ENCODE assay signal across 1 cellular context in genomic region chr2:32277674-32278475, GRCh38.
TF ChIP-seq lines count a peak whose summit lies in the region.

TSS of gene YIPF4 (plus strand) at chr2:32277904. CDS start at chr2:32278156, 252 bp downstream.

TF ChIP-seq in HEK293, 187 proteins besides CTCF, POLR2A, EP300 and RAD21 (continued from another document and continues in another):
- TF ChIP-seq ZNF266 (tag by site-specific recombination; IDR thresholded peaks at IDR 0.05; ENCODE audit: low read depth) (no peak), TSHZ1 (tag by site-specific recombination; IDR thresholded peaks at IDR 0.05; ENCODE audit: borderline replicate concordance) (no peak), ZFP3 (tag by site-specific recombination; IDR thresholded peaks at IDR 0.05; ENCODE audit: low read depth) (no peak), ZNF132 (tag by site-specific recombination; IDR thresholded peaks at IDR 0.05; ENCODE audit: borderline replicate concordance) (no peak), PATZ1 (tag by site-specific recombination; IDR thresholded peaks at IDR 0.05) (0 out of 2 replicates have a peak, but pooled peaks have one; percentile 21), ZSCAN30 (tag by site-specific recombination; IDR thresholded peaks at IDR 0.05) (peak; percentile 45; the same call in 1 of the 2 replicates), ZNF223 (tag by site-specific recombination; IDR thresholded peaks at IDR 0.05) (no peak), ZNF335 (tag by site-specific recombination; conservative IDR thresholded peaks at IDR 0.05) (peak; percentile 90), ZSCAN5A (tag by site-specific recombination; IDR thresholded peaks at IDR 0.05) (no peak), GLI4 (tag by site-specific recombination; IDR thresholded peaks at IDR 0.05) (0 out of 2 replicates have a peak, but pooled peaks have one; percentile 56), ZFHX2 (tag by site-specific recombination; conservative IDR thresholded peaks at IDR 0.05) (0 out of 2 replicates have a peak, but pooled peaks have one; percentile 25), ZNF776 (tag by site-specific recombination; IDR thresholded peaks at IDR 0.05; ENCODE audit: borderline replicate concordance) (no peak), ZNF830 (tag by site-specific recombination; IDR thresholded peaks at IDR 0.05; ENCODE audit: low read depth) (no peak), ZNF140 (tag by site-specific recombination; IDR thresholded peaks at IDR 0.05) (no peak), KLF16 (tag by site-specific recombination; IDR thresholded peaks at IDR 0.05) (0 out of 2 replicates have a peak, but pooled peaks have one; percentile 24), ZNF174 (tag by site-specific recombination; IDR thresholded peaks at IDR 0.05) (no peak), ZNF571 (tag by site-specific recombination; IDR thresholded peaks at IDR 0.05) (no peak), ZBTB26 (tag by site-specific recombination; optimal IDR thresholded peaks at IDR 0.05) (peak; percentile 45), ZNF148 (tag by site-specific recombination; IDR thresholded peaks at IDR 0.05; ENCODE audit: borderline replicate concordance) (no peak), ZNF660 (tag by site-specific recombination; IDR thresholded peaks at IDR 0.05) (no peak; the same call in 1 of the 2 replicates), ZNF785 (tag by site-specific recombination; IDR thresholded peaks at IDR 0.05) (no peak), PBX3 (CRISPR knock-in tag; IDR thresholded peaks at IDR 0.05) (0 out of 2 replicates have a peak, but pooled peaks have one; percentile 13), ZNF621 (tag by site-specific recombination; IDR thresholded peaks at IDR 0.05) (no peak), ZNF501 (tag by site-specific recombination; IDR thresholded peaks at IDR 0.05) (0 out of 2 replicates have a peak, but pooled peaks have one; percentile 71), ZNF654 (tag by site-specific recombination; IDR thresholded peaks at IDR 0.05; ENCODE audit: low read depth) (no peak), ZNF624 (tag by site-specific recombination; IDR thresholded peaks at IDR 0.05) (no peak), BCL11B (tag by site-specific recombination; IDR thresholded peaks at IDR 0.05; ENCODE audit: low read depth) (no peak), ZNF248 (tag by site-specific recombination; IDR thresholded peaks at IDR 0.05) (no peak)
- TF ChIP-seq, protein P1, sequence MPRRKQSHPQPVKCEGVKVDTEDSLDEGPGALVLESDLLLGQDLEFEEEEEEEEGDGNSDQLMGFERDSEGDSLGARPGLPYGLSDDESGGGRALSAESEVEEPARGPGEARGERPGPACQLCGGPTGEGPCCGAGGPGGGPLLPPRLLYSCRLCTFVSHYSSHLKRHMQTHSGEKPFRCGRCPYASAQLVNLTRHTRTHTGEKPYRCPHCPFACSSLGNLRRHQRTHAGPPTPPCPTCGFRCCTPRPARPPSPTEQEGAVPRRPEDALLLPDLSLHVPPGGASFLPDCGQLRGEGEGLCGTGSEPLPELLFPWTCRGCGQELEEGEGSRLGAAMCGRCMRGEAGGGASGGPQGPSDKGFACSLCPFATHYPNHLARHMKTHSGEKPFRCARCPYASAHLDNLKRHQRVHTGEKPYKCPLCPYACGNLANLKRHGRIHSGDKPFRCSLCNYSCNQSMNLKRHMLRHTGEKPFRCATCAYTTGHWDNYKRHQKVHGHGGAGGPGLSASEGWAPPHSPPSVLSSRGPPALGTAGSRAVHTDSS (tag by site-specific recombination; IDR thresholded peaks at IDR 0.05), result no peak
- TF ChIP-seq, protein P2, sequence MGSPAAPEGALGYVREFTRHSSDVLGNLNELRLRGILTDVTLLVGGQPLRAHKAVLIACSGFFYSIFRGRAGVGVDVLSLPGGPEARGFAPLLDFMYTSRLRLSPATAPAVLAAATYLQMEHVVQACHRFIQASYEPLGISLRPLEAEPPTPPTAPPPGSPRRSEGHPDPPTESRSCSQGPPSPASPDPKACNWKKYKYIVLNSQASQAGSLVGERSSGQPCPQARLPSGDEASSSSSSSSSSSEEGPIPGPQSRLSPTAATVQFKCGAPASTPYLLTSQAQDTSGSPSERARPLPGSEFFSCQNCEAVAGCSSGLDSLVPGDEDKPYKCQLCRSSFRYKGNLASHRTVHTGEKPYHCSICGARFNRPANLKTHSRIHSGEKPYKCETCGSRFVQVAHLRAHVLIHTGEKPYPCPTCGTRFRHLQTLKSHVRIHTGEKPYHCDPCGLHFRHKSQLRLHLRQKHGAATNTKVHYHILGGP (tag by site-specific recombination; IDR thresholded peaks at IDR 0.05), result no peak
- TF ChIP-seq, protein P3, sequence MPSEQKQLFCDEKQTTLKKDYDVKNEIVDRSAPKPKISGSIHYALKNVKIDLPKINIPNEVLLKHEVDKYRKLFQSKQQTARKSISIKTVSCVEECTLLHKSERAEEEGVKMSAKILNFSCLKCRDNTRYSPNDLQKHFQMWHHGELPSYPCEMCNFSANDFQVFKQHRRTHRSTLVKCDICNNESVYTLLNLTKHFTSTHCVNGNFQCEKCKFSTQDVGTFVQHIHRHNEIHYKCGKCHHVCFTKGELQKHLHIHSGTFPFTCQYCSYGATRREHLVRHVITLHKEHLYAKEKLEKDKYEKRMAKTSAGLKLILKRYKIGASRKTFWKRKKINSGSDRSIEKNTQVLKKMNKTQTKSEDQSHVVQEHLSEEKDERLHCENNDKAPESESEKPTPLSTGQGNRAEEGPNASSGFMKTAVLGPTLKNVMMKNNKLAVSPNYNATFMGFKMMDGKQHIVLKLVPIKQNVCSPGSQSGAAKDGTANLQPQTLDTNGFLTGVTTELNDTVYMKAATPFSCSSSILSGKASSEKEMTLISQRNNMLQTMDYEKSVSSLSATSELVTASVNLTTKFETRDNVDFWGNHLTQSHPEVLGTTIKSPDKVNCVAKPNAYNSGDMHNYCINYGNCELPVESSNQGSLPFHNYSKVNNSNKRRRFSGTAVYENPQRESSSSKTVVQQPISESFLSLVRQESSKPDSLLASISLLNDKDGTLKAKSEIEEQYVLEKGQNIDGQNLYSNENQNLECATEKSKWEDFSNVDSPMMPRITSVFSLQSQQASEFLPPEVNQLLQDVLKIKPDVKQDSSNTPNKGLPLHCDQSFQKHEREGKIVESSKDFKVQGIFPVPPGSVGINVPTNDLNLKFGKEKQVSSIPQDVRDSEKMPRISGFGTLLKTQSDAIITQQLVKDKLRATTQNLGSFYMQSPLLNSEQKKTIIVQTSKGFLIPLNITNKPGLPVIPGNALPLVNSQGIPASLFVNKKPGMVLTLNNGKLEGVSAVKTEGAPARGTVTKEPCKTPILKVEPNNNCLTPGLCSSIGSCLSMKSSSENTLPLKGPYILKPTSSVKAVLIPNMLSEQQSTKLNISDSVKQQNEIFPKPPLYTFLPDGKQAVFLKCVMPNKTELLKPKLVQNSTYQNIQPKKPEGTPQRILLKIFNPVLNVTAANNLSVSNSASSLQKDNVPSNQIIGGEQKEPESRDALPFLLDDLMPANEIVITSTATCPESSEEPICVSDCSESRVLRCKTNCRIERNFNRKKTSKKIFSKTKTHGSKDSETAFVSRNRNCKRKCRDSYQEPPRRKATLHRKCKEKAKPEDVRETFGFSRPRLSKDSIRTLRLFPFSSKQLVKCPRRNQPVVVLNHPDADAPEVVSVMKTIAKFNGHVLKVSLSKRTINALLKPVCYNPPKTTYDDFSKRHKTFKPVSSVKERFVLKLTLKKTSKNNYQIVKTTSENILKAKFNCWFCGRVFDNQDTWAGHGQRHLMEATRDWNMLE (tag by site-specific recombination; conservative IDR thresholded peaks at IDR 0.05; ENCODE audit: low read depth), result peak; percentile 99
- TF ChIP-seq, protein P4, sequence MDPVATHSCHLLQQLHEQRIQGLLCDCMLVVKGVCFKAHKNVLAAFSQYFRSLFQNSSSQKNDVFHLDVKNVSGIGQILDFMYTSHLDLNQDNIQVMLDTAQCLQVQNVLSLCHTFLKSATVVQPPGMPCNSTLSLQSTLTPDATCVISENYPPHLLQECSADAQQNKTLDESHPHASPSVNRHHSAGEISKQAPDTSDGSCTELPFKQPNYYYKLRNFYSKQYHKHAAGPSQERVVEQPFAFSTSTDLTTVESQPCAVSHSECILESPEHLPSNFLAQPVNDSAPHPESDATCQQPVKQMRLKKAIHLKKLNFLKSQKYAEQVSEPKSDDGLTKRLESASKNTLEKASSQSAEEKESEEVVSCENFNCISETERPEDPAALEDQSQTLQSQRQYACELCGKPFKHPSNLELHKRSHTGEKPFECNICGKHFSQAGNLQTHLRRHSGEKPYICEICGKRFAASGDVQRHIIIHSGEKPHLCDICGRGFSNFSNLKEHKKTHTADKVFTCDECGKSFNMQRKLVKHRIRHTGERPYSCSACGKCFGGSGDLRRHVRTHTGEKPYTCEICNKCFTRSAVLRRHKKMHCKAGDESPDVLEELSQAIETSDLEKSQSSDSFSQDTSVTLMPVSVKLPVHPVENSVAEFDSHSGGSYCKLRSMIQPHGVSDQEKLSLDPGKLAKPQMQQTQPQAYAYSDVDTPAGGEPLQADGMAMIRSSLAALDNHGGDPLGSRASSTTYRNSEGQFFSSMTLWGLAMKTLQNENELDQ (tag by site-specific recombination; IDR thresholded peaks at IDR 0.05; ENCODE audit: low read depth), result no peak
